ENCODE assay signal across 1 cellular context in the genomic region with DNA sequence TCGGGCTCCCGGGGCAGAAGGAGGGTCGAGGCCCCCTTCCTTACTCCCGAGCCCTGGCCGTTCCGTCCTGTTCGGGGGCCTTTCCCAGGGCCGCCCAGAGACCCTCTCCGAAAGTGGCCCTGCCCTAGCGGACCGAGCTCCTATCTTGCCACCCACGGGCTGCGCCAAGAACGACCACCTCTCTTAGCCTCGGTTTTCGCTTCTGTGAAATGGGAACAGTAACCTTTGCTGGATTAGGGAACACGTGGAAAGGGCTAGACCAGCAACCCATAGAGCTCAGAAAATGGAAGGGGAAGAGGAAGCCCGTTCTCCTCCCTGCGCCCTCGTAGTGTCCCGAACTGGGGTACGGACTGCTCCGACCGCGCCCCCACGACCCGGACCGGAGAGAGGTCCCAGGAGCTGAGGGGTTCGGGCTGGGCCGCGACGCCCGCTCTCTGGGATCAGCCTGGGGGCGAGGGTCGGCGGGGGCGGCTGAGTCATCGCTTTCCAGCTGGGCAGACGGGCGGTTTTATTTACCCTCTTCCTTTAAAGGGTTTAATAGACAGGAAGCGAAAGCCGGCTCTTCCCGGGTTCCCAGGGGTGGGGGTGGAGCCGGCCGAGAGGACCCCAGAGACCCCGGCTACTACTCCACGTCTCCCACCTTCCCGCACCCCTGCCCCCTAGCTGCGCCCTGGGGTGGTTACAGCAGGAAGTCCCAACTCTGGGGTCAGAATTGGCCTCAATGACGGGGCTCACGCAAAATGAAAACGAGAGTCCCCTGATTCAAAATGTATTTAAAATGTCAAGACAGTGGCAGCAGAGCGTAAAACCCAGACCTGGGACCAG.
TF ChIP-seq lines count a peak whose summit lies in the region.

No MANE protein-coding gene starts in this region.

TF ChIP-seq in HepG2, 621 proteins besides CTCF, POLR2A, EP300 and RAD21 (continued from another document):
- TF ChIP-seq ZNF513 (CRISPR knock-in tag; conservative IDR thresholded peaks at IDR 0.05) (0 out of 2 replicates have a peak, but pooled peaks have one; percentile 44), HOXA3 (CRISPR knock-in tag; IDR thresholded peaks at IDR 0.05) (no peak), ZNF350 (CRISPR knock-in tag; IDR thresholded peaks at IDR 0.05; ENCODE audit: borderline replicate concordance, low read depth) (0 out of 2 replicates have a peak, but pooled peaks have one; percentile 16), CHD4 (IDR thresholded peaks at IDR 0.05; ENCODE audit: borderline replicate concordance, low read length) (0 out of 2 replicates have a peak, but pooled peaks have one; percentile 70), PPARG (CRISPR knock-in tag; conservative IDR thresholded peaks at IDR 0.05) (no peak), POLR2G (IDR thresholded peaks at IDR 0.05; ENCODE audit: low read depth, low read length) (0 out of 2 replicates have a peak, but pooled peaks have one; percentile 12), MEF2D (CRISPR knock-in tag; IDR thresholded peaks at IDR 0.05) (peak; percentile 5; the same call in 1 of the 2 replicates), SIN3A (IDR thresholded peaks at IDR 0.05; ENCODE audit: borderline replicate concordance, low read depth, low read length) (0 out of 2 replicates have a peak, but pooled peaks have one; percentile 37), ZNF34 (CRISPR knock-in tag; IDR thresholded peaks at IDR 0.05; ENCODE audit: borderline replicate concordance) (no peak), ZNF281 (CRISPR knock-in tag; IDR thresholded peaks at IDR 0.05; ENCODE audit: borderline replicate concordance) (no peak), ZNF878 (CRISPR knock-in tag; IDR thresholded peaks at IDR 0.05) (no peak), GATAD1 (CRISPR knock-in tag; IDR thresholded peaks at IDR 0.05) (no peak), MAFF (IDR thresholded peaks at IDR 0.05; ENCODE audit: low read depth, low read length) (no peak), ZNF670 (CRISPR knock-in tag; IDR thresholded peaks at IDR 0.05; ENCODE audit: borderline replicate concordance) (no peak), ZNF724P (CRISPR knock-in tag; IDR thresholded peaks at IDR 0.05; ENCODE audit: borderline replicate concordance) (no peak), GATAD2A (CRISPR knock-in tag; IDR thresholded peaks at IDR 0.05) (peak; percentile 53), JUN (CRISPR knock-in tag; IDR thresholded peaks at IDR 0.05) (no peak)
- TF ChIP-seq, protein P1, sequence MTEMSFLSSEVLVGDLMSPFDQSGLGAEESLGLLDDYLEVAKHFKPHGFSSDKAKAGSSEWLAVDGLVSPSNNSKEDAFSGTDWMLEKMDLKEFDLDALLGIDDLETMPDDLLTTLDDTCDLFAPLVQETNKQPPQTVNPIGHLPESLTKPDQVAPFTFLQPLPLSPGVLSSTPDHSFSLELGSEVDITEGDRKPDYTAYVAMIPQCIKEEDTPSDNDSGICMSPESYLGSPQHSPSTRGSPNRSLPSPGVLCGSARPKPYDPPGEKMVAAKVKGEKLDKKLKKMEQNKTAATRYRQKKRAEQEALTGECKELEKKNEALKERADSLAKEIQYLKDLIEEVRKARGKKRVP (CRISPR knock-in tag; IDR thresholded peaks at IDR 0.05), result peak in 1 of 2 experiments; percentile 41; a peak in 1 of 4 replicates
- TF ChIP-seq, protein P2, sequence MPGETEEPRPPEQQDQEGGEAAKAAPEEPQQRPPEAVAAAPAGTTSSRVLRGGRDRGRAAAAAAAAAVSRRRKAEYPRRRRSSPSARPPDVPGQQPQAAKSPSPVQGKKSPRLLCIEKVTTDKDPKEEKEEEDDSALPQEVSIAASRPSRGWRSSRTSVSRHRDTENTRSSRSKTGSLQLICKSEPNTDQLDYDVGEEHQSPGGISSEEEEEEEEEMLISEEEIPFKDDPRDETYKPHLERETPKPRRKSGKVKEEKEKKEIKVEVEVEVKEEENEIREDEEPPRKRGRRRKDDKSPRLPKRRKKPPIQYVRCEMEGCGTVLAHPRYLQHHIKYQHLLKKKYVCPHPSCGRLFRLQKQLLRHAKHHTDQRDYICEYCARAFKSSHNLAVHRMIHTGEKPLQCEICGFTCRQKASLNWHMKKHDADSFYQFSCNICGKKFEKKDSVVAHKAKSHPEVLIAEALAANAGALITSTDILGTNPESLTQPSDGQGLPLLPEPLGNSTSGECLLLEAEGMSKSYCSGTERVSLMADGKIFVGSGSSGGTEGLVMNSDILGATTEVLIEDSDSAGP (CRISPR knock-in tag; IDR thresholded peaks at IDR 0.05; ENCODE audit: borderline replicate concordance), result peak; percentile 28; the same call in 1 of the 2 replicates
